ENCODE assay signal across 1 cellular context in genomic region chr12:119594772-119595445, GRCh38.
TF ChIP-seq lines count a peak whose summit lies in the region.

No MANE protein-coding gene starts in this region.

TF ChIP-seq in GM12878, 131 proteins besides CTCF, POLR2A, EP300 and RAD21:
- no peak for TF ChIP-seq KAT2A (conservative IDR thresholded peaks at IDR 0.05; ENCODE audit: control insufficient read depth, low read depth, low read length)
- TF ChIP-seq MXI1 (IDR thresholded peaks at IDR 0.05; ENCODE audit: low read depth, low read length), result no peak
- no peak for TF ChIP-seq ZNF217 (IDR thresholded peaks at IDR 0.05)
- TF ChIP-seq REST (IDR thresholded peaks at IDR 0.05; ENCODE audit: low read depth, low read length), result no peak
- no peak for TF ChIP-seq GABPA (IDR thresholded peaks at IDR 0.05; ENCODE audit: low read depth)
- no peak for TF ChIP-seq EED (IDR thresholded peaks at IDR 0.05; ENCODE audit: low read depth)
- no peak for TF ChIP-seq RB1 (IDR thresholded peaks at IDR 0.05; ENCODE audit: borderline replicate concordance)
- TF ChIP-seq NR2C2 (IDR thresholded peaks at IDR 0.05; ENCODE audit: borderline replicate concordance, control insufficient read depth, insufficient read length, low read depth), result no peak
- TF ChIP-seq HDAC6 (IDR thresholded peaks at IDR 0.05; ENCODE audit: unreplicated experiment), result no peak
- no peak for TF ChIP-seq YY1 (IDR thresholded peaks at IDR 0.05; ENCODE audit: low read depth, low read length)
- TF ChIP-seq SRF (IDR thresholded peaks at IDR 0.05; ENCODE audit: low read depth in 2 of 2, low read length in 2 of 2), result no peak
TF ChIP-seq in GM12878: peak in this region for 0.
